8 cellular contexts compared by ENCODE assay signal in the genomic region with DNA sequence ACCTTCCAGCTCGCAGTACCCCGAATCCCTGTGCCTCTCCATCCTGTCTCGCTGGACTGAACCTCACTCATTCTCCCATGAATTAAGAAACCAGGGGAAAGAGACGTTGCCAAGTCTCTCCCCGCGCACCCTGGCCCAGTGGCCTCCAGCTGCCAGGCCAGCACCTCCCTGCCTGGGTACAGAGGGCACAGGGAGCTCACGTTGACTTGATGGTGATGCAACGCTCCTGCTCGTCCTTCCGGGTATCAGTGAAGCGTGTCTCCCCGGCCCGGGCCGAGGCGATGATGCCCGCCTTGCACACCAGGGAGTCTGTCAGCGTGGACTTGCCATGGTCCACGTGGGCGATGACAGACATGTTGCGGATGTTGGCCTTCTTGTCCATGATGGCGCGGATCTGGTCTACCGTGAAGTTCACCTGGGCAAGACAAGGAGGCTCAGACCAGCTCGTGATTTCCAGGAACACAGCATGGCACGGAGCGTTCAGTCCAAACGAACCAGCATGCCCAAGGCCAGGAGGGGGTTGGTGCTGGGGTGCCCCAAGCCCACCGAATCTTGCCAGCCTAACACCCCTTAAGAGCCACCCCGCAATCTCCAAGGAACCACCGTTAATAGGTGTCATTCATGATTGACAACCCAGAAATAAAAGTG. TPM values are rescaled to one million over a fixed set of nuclear protein-coding genes. Genes with fewer than 3 reads are reported as not detected.
DNase-seq lines count a peak whose midpoint lies in the region; ATAC-seq, FAIRE-seq and TF ChIP-seq lines count a peak whose summit lies in the region.

No MANE protein-coding gene starts in this region.

- no peak for FAIRE-seq in D721Med (lab: Jason Lieb, UNC)

- H4K20me1 ChIP-seq in Karpas-422 (ENCODE audit: insufficient read depth, low read depth, low read length) = peaks cover 58% of the 10 kb centered on the region

- no peak for TF ChIP-seq CTCF in D721Med (IDR thresholded peaks at IDR 0.05; ENCODE audit: insufficient read depth, missing control alignments)

- peaks cover 79% of the 10 kb centered on the region for H3K4me1 Mint-ChIP-seq in stimulated activated naive CD8-positive, alpha-beta T cell treated with anti-CD3 and anti-CD28 coated beads, Interleukin-15, Interleukin-2, amounts not matched to agents 100 ng/mL and 50 ng/mL, for 24 hours (ENCODE audit: low read depth)

- peaks cover 37% of the 10 kb centered on the region for H3K4me1 ChIP-seq in Karpas-422 (ENCODE audit: low read length)

- no peaks in the 10 kb centered on the region for H3K9me2 ChIP-seq in Karpas-422 (replicated peaks; ENCODE audit: insufficient read depth, low read length)

- peak overlapping the region; percentile 85 for H3K4me2 ChIP-seq in Karpas-422 (ENCODE audit: low read depth, low read length, poor library complexity, severe bottlenecking)

- peaks cover 53% of the 10 kb centered on the region for H3K36me3 ChIP-seq in Karpas-422 (ENCODE audit: insufficient read depth, low read length)

- peaks cover 42% of the 10 kb centered on the region for H3K79me2 ChIP-seq in Karpas-422 (ENCODE audit: low read length)

- DNase-seq in D721Med (ENCODE audit: insufficient read length, low spot score) (peak; percentile 15), Karpas-422 (peak; percentile 72), iris pigment epithelial cell (ENCODE audit: low read depth) (peak; percentile 67), hippocampal formation (lab: John Stamatoyannopoulos, UW) (no peak), SW480 (ENCODE audit: low spot score) (no peak)

- no peaks in the 10 kb centered on the region for H3K27me3 ChIP-seq in Karpas-422 (ENCODE audit: low read length)

- H3K4me3 ChIP-seq in Karpas-422 (ENCODE audit: low read length) = peak overlapping the region; percentile 96

- H3K9me3 Mint-ChIP-seq in stimulated activated naive CD8-positive, alpha-beta T cell treated with anti-CD3 and anti-CD28 coated beads, Interleukin-15, Interleukin-2, amounts not matched to agents 100 ng/mL and 50 ng/mL, for 24 hours = no peaks in the 10 kb centered on the region

- H3K36me3 Mint-ChIP-seq in stimulated activated naive CD8-positive, alpha-beta T cell treated with anti-CD3 and anti-CD28 coated beads, Interleukin-15, Interleukin-2, amounts not matched to agents 100 ng/mL and 50 ng/mL, for 24 hours (ENCODE audit: low read depth) = peaks cover 60% of the 10 kb centered on the region

- peak overlapping the region; percentile 96 for H3K9ac ChIP-seq in Karpas-422 (ENCODE audit: low read length)

- peak overlapping the region; percentile 98 for H3K4me3 Mint-ChIP-seq in stimulated activated naive CD8-positive, alpha-beta T cell treated with anti-CD3 and anti-CD28 coated beads, Interleukin-15, Interleukin-2, amounts not matched to agents 100 ng/mL and 50 ng/mL, for 24 hours

- ATAC-seq in HG03095 (IDR thresholded peaks at IDR 0.05; ENCODE audit: unreplicated experiment) = no peak

- no peaks in the 10 kb centered on the region for H3K9me3 ChIP-seq in Karpas-422 (ENCODE audit: low read length)

- H3K27ac ChIP-seq in Karpas-422 (ENCODE audit: low read length) (peak overlapping the region; percentile 92), angular gyrus (ENCODE audit: low read depth, low read length) (peak overlapping the region; percentile 87)

- H3K27ac Mint-ChIP-seq in stimulated activated naive CD8-positive, alpha-beta T cell treated with anti-CD3 and anti-CD28 coated beads, Interleukin-15, Interleukin-2, amounts not matched to agents 100 ng/mL and 50 ng/mL, for 24 hours = peak overlapping the region; percentile 100

- H2AFZ ChIP-seq in Karpas-422 (ENCODE audit: low read length) = no peak overlapping the region

- H3K27me3 Mint-ChIP-seq in stimulated activated naive CD8-positive, alpha-beta T cell treated with anti-CD3 and anti-CD28 coated beads, Interleukin-15, Interleukin-2, amounts not matched to agents 100 ng/mL and 50 ng/mL, for 24 hours = no peaks in the 10 kb centered on the region

RNA-seq across cellular contexts. Expression of a gene that starts 1.2 kb away (rescaled TPM):
- 1,644 and 3,073 TPM in 2 replicates for total RNA-seq in Karpas-422 (2014; rRNA removed; shearing (Covaris generic); ENCODE audit: low replicate concordance)

RNA-seq across cellular contexts. Expression of a gene that starts 13.2 kb away (rescaled TPM):
- 17.2 and 52.5 TPM in 2 replicates for total RNA-seq in Karpas-422 (2014; rRNA removed; shearing (Covaris generic); ENCODE audit: low replicate concordance)

RNA-seq across cellular contexts. Expression of a gene that starts 23.5 kb away (rescaled TPM):
- 17.3 and 55.1 TPM in 2 replicates for total RNA-seq in Karpas-422 (2014; rRNA removed; shearing (Covaris generic); ENCODE audit: low replicate concordance)

RNA-seq across cellular contexts. Expression of a gene that starts 51.2 kb away (rescaled TPM):
- total RNA-seq in Karpas-422 (2014; rRNA removed; shearing (Covaris generic); ENCODE audit: low replicate concordance) = not detected in 2 replicates

Comparison
In these comparisons a context has a peak if more than half of its experiments do, and no peak if none do; other contexts are left out.
1. DNase-seq: peak in D721Med (single experiment), Karpas-422 (single experiment) and iris pigment epithelial cell (single experiment); none in hippocampal formation (0 of 2) and SW480 (single experiment).